In the genomic region with DNA sequence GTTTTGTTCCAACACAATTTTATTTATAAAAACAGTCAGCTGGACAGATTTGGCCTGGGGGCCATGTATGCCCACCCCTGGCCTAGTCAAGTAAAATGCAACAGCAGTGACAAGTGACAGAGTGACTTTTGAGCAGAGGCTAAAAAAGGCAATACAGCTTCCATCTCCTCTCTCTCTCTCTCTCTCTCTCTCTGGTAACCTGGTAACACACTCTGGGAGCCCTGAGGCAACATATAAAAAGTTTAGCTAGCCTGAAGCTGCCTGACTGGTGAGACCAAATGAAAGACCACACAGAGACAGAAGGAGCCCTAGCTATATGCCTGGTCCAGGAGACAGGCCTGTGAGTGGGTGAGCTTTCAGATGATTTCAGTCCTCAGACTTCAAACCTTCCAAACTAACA, we compare ENCODE assay signal across 23 cellular contexts.
DNase-seq lines count a peak whose midpoint lies in the region; ATAC-seq and TF ChIP-seq lines count a peak whose summit lies in the region.
"Had no signal": no experiment of that assay in that cellular context is flagged by ENCODE, and none has a peak within 500 bp of the region (broad histone marks: within the 10 kb centered on the region; RNA-seq: fewer than 3 reads in every experiment).

No MANE protein-coding gene starts in this region.

- H3K9me3 Mint-ChIP-seq in GM23338, result no peaks in the 10 kb centered on the region
- H3K9me3 Mint-ChIP-seq in osteocyte (ENCODE audit: unreplicated experiment), result no peaks in the 10 kb centered on the region
- H3K9me3 Mint-ChIP-seq: CD4-positive, alpha-beta T cell had no signal

- no peaks in the 10 kb centered on the region for H3K79me2 ChIP-seq in GM23338 (replicated peaks; ENCODE audit: insufficient read depth)

- no peak overlapping the region for H3K14ac ChIP-seq in mesenchymal stem cell (ENCODE audit: low read length in 2 of 2)

- no peaks in the 10 kb centered on the region for H3K4me1 Mint-ChIP-seq in GM23338
- H3K4me1 Mint-ChIP-seq in osteocyte (ENCODE audit: unreplicated experiment), result peaks cover 35% of the 10 kb centered on the region

- H3K79me1 ChIP-seq in mesenchymal stem cell (replicated peaks; ENCODE audit: low read length, poor library complexity, severe bottlenecking), result peaks cover 28% of the 10 kb centered on the region

- H3K36me3 Mint-ChIP-seq in GM23338 (ENCODE audit: low read depth) (no peaks in the 10 kb centered on the region), osteocyte (ENCODE audit: unreplicated experiment) (peaks cover 12% of the 10 kb centered on the region)

- H4K8ac ChIP-seq in mesenchymal stem cell (ENCODE audit: low read length), result no peak overlapping the region

- no peak overlapping the region for H3K18ac ChIP-seq in mesenchymal stem cell (ENCODE audit: low read depth in 1 of 2, low read length in 2 of 2)

- H3K27ac Mint-ChIP-seq in GM23338 (no peak overlapping the region), osteocyte (ENCODE audit: unreplicated experiment) (no peak overlapping the region)
- H3K27ac Mint-ChIP-seq: B cell; CD4-positive, alpha-beta T cell had no signal

- H3K36me3 ChIP-seq in GM23338 (ENCODE audit: insufficient read depth) (no peaks in the 10 kb centered on the region), mesenchymal stem cell (ENCODE audit: control insufficient read depth in 1 of 2, insufficient read depth in 2 of 2, low read depth in 1 of 2, low read length in 2 of 2) (peaks cover 10 to 18% of the 10 kb centered on the region in 2 experiments)

- no peak overlapping the region for H2AFZ ChIP-seq in GM23338
- no peak overlapping the region for H2AFZ ChIP-seq in mesenchymal stem cell (ENCODE audit: low read depth, low read length)

- H3K27me3 ChIP-seq in GM23338 (ENCODE audit: insufficient read depth) (no peaks in the 10 kb centered on the region), mesenchymal stem cell (ENCODE audit: control insufficient read depth in 1 of 2, insufficient read depth in 1 of 2, low read length in 2 of 2) (no peaks in the 10 kb centered on the region)

- no peak overlapping the region for H2BK12ac ChIP-seq in mesenchymal stem cell (ENCODE audit: low read length in 2 of 2)

- H3K4me2 ChIP-seq in GM23338 (no peak overlapping the region), mesenchymal stem cell (ENCODE audit: low read length, poor library complexity, severe bottlenecking) (no peak overlapping the region)

- H3F3A ChIP-seq in GM23338 (replicated peaks; ENCODE audit: low read depth), result no peaks in the 10 kb centered on the region

- H3K4me3 ChIP-seq in GM23338, result no peak overlapping the region
- no peak overlapping the region for H3K4me3 ChIP-seq in mesenchymal stem cell (ENCODE audit: insufficient read depth in 1 of 2, low read depth in 1 of 2, low read length in 2 of 2)
- H3K4me3 ChIP-seq: GM12878 had no signal

- no peaks in the 10 kb centered on the region for H3K9me2 ChIP-seq in GM23338 (ENCODE audit: insufficient read depth)

- no peak overlapping the region for H2BK120ac ChIP-seq in mesenchymal stem cell (ENCODE audit: low read depth, low read length)

- H3K27me3 Mint-ChIP-seq in GM23338 (ENCODE audit: insufficient read depth, low read depth, poor library complexity), result no peaks in the 10 kb centered on the region
- H3K27me3 Mint-ChIP-seq in osteocyte (ENCODE audit: unreplicated experiment), result no peaks in the 10 kb centered on the region
- H3K27me3 Mint-ChIP-seq: B cell; CD4-positive, alpha-beta T cell had no signal

- H3K27ac ChIP-seq in GM23338 (ENCODE audit: low read depth) (peak overlapping the region; percentile 41; the same call in 1 of the 2 replicates), mesenchymal stem cell (ENCODE audit: low read length, poor library complexity, severe bottlenecking) (no peak overlapping the region)
- H3K27ac ChIP-seq: 22Rv1 had no signal

- ATAC-seq in GM23338, result no peak; the same call in 2 of the 3 replicates
- ATAC-seq: GM12878, Panc1 had no signal

- no peak overlapping the region for H3K9ac ChIP-seq in mesenchymal stem cell (ENCODE audit: low read length)

- no peak for TF ChIP-seq CTCF in GM23338 (conservative IDR thresholded peaks at IDR 0.05; ENCODE audit: low read depth in 2 of 2)
- TF ChIP-seq CTCF in osteocyte (IDR thresholded peaks at IDR 0.05), result no peak

- H2BK15ac ChIP-seq in mesenchymal stem cell (ENCODE audit: low read depth, poor library complexity, severe bottlenecking), result no peak overlapping the region

- H2AK5ac ChIP-seq in mesenchymal stem cell (ENCODE audit: low read length, severe bottlenecking), result no peak overlapping the region

- H3K4ac ChIP-seq in mesenchymal stem cell (ENCODE audit: low read depth in 1 of 2, low read length in 2 of 2), result no peak overlapping the region

- H3K4me3 Mint-ChIP-seq in GM23338 (no peak overlapping the region), osteocyte (ENCODE audit: unreplicated experiment) (no peak overlapping the region)
- H3K4me3 Mint-ChIP-seq: B cell; CD4-positive, alpha-beta T cell had no signal

- no peaks in the 10 kb centered on the region for H3K9me3 ChIP-seq in mesenchymal stem cell (ENCODE audit: control insufficient read depth, low read length)

- DNase-seq in NCI-H1417 (lab: John Stamatoyannopoulos, UW), result peak in 2 of 3 experiments; percentile 29 to 59
- no peak for DNase-seq in NCI-H1417 treated with DMSO at 0.1 percent for 48 hours (lab: John Stamatoyannopoulos, UW)
- DNase-seq in GM23338 (ENCODE audit: low spot score), result no peak
- DNase-seq in RPMI7951 (ENCODE audit: low read depth), result peak; percentile 23
- no peak for DNase-seq in mesenchymal stem cell
- no peak for DNase-seq in NCI-H2171 (lab: John Stamatoyannopoulos, UW)
- no peak for DNase-seq in osteocyte (ENCODE audit: extremely low spot score, unreplicated experiment)
- DNase-seq in NCI-H128 (lab: John Stamatoyannopoulos, UW; ENCODE audit: unreplicated experiment), result no peak
- DNase-seq: Calu3; CD4-positive, alpha-beta T cell; DMS53; HCEC 1CT; KG1; NCI-H1092; NCI-H187; NCI-H2171 treated with DMSO at 0.1 percent for 48 hours; NCI-H446 treated with DMSO at 0.1 percent for 48 hours; NCI-H82; SHP77 had no signal

- H4K20me1 ChIP-seq in GM23338 (replicated peaks; ENCODE audit: insufficient read depth), result no peaks in the 10 kb centered on the region

- no peak overlapping the region for H2BK5ac ChIP-seq in mesenchymal stem cell (ENCODE audit: low read depth, low read length, poor library complexity, severe bottlenecking)

- H4K91ac ChIP-seq in mesenchymal stem cell (ENCODE audit: low read length), result peak overlapping the region; percentile 5

- H3K4me1 ChIP-seq in GM23338 (ENCODE audit: insufficient read depth) (no peaks in the 10 kb centered on the region), mesenchymal stem cell (ENCODE audit: control insufficient read depth, insufficient read depth, low read depth, low read length) (peaks cover 3% of the 10 kb centered on the region)

- no peak overlapping the region for H3K23ac ChIP-seq in mesenchymal stem cell (ENCODE audit: low read length in 2 of 2)

TF ChIP-seq in GM23338, 12 proteins besides CTCF, POLR2A, EP300 and RAD21:
- no peak for TF ChIP-seq NANOG (IDR thresholded peaks at IDR 0.05; ENCODE audit: borderline replicate concordance)
- no peak for TF ChIP-seq ZNF331 (CRISPR knock-in tag; IDR thresholded peaks at IDR 0.05; ENCODE audit: low read depth)
- no peak for TF ChIP-seq ZNF114 (CRISPR knock-in tag; IDR thresholded peaks at IDR 0.05)

Comparison
In these comparisons a context has a peak if more than half of its experiments do, and no peak if none do; other contexts are left out.
1. DNase-seq: peak in NCI-H1417 (2 of 3) and RPMI7951 (single experiment); none in NCI-H1417 treated with DMSO at 0.1 percent for 48 hours (single experiment), GM23338 (single experiment), mesenchymal stem cell (single experiment), NCI-H2171 (single experiment), osteocyte (single experiment) and NCI-H128 (single experiment).